7 cellular contexts compared by ENCODE assay signal in the genomic region with DNA sequence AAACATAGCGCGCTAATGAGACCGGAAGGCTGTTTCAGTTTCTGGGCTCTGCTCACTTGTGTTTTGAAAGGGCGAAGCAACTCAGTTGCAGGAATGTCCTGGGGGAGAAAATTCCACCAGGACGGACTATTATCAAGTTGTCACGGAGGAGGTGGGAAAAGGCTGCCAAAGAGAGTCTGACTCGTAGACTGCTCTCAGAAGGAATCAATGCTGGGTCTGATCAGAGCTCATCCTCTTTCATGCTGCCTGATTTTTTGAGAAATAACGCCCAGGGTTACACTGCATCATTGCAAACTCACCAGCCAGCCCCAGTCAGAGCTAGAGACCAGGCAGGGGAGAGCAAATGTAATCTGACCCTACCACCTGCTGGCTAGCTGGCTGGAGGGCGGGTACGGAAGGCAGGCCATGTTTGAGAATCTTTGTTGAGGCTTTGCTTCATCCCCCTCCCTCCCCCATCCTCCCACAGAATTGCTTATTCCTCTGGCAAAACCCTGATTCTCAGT. TPM values are rescaled to one million over a fixed set of nuclear protein-coding genes. Genes with fewer than 3 reads are reported as not detected.
DNase-seq lines count a peak whose midpoint lies in the region; ATAC-seq and TF ChIP-seq lines count a peak whose summit lies in the region.

No MANE protein-coding gene starts in this region.

- no peak overlapping the region for H3K27ac ChIP-seq in SK-N-SH (ENCODE audit: low read depth in 2 of 2, low read length in 1 of 2)
- peak overlapping the region in 1 of 2 donors; percentile 4 for H3K27ac ChIP-seq in thoracic aorta
- H3K27ac ChIP-seq in CD8-positive, alpha-beta memory T cell (ENCODE audit: low read depth, low read length) = no peak overlapping the region

- POLR2A ChIA-PET in SK-N-SH (lab: Yijun Ruan, JAX) = no interaction called here
- POLR2A ChIA-PET in CD8-positive, alpha-beta memory T cell (lab: Charles Lee) = no interaction called here

- H3K4me3 Mint-ChIP-seq in CD8-positive, alpha-beta memory T cell = no peak overlapping the region
- H3K4me3 Mint-ChIP-seq in stimulated activated effector memory CD8-positive, alpha-beta T cell treated with anti-CD3 and anti-CD28 coated beads, Interleukin-12 subunit alpha, Interleukin-12 subunit beta, amount 100 ng/mL, for 72 hours = no peak overlapping the region

- ATAC-seq in thoracic aorta (ENCODE audit: insufficient number of reproducible peaks, low FRiP score, low read depth) (no peak), HG02852 (IDR thresholded peaks at IDR 0.05; ENCODE audit: unreplicated experiment) (no peak)
- ATAC-seq in stimulated activated effector memory CD8-positive, alpha-beta T cell treated with anti-CD3 and anti-CD28 coated beads, Interleukin-12 subunit alpha, Interleukin-12 subunit beta, amount 100 ng/mL, for 72 hours = no peak

- TF ChIP-seq CTCF in LNCaP clone FGC (IDR thresholded peaks at IDR 0.05; ENCODE audit: control insufficient read depth, extremely low read depth, insufficient read depth) = peak; percentile 20; the same call in 1 of the 2 replicates
- no peak for TF ChIP-seq CTCF in SK-N-SH (IDR thresholded peaks at IDR 0.05)
- TF ChIP-seq CTCF in thoracic aorta (IDR thresholded peaks at IDR 0.05) = no peak

- H3K9me3 ChIP-seq in SK-N-SH (no peaks in the 10 kb centered on the region), iPS-15b (ENCODE audit: control insufficient read depth, insufficient read depth, low read length) (no peaks in the 10 kb centered on the region), thoracic aorta (no peaks in the 10 kb centered on the region)
- no peaks in the 10 kb centered on the region for H3K9me3 ChIP-seq in CD8-positive, alpha-beta memory T cell (ENCODE audit: low read length)

- H3K9me3 Mint-ChIP-seq in CD8-positive, alpha-beta memory T cell = no peaks in the 10 kb centered on the region
- no peaks in the 10 kb centered on the region for H3K9me3 Mint-ChIP-seq in stimulated activated effector memory CD8-positive, alpha-beta T cell treated with anti-CD3 and anti-CD28 coated beads, Interleukin-12 subunit alpha, Interleukin-12 subunit beta, amount 100 ng/mL, for 72 hours

- H3K4me1 Mint-ChIP-seq in CD8-positive, alpha-beta memory T cell = no peaks in the 10 kb centered on the region
- no peaks in the 10 kb centered on the region for H3K4me1 Mint-ChIP-seq in stimulated activated effector memory CD8-positive, alpha-beta T cell treated with anti-CD3 and anti-CD28 coated beads, Interleukin-12 subunit alpha, Interleukin-12 subunit beta, amount 100 ng/mL, for 72 hours

- H3K27ac Mint-ChIP-seq in CD8-positive, alpha-beta memory T cell = no peak overlapping the region
- H3K27ac Mint-ChIP-seq in stimulated activated effector memory CD8-positive, alpha-beta T cell treated with anti-CD3 and anti-CD28 coated beads, Interleukin-12 subunit alpha, Interleukin-12 subunit beta, amount 100 ng/mL, for 72 hours = no peak overlapping the region

- peak; percentile 10; the same call in 1 of the 2 replicates for TF ChIP-seq RAD21 in SK-N-SH (IDR thresholded peaks at IDR 0.05; ENCODE audit: low read length)

- no peaks in the 10 kb centered on the region for H3K27me3 ChIP-seq in SK-N-SH (ENCODE audit: insufficient read depth)
- no peaks in the 10 kb centered on the region for H3K27me3 ChIP-seq in iPS-15b (ENCODE audit: control insufficient read depth, insufficient read depth, low read length)
- H3K27me3 ChIP-seq in thoracic aorta (replicated peaks; ENCODE audit: insufficient read depth) = no peaks in the 10 kb centered on the region
- H3K27me3 ChIP-seq in CD8-positive, alpha-beta memory T cell (ENCODE audit: insufficient read depth, low read length, poor library complexity, severe bottlenecking) = no peaks in the 10 kb centered on the region

- no peak for TF ChIP-seq EP300 in SK-N-SH (IDR thresholded peaks at IDR 0.05; ENCODE audit: borderline replicate concordance in 1 of 2, low read depth in 1 of 2, low read length in 1 of 2)

- no peaks in the 10 kb centered on the region for H3F3A ChIP-seq in SK-N-SH (replicated peaks; ENCODE audit: insufficient read depth)

- peaks cover 2 to 4% of the 10 kb centered on the region in 2 donors for H3K27me3 Mint-ChIP-seq in CD8-positive, alpha-beta memory T cell

- no peaks in the 10 kb centered on the region for H3K36me3 ChIP-seq in SK-N-SH (replicated peaks in 1 of 2; ENCODE audit: control insufficient read depth in 1 of 2, insufficient read depth in 2 of 2, low read length in 1 of 2)
- no peaks in the 10 kb centered on the region for H3K36me3 ChIP-seq in iPS-15b (ENCODE audit: control insufficient read depth, insufficient read depth, low read length)
- H3K36me3 ChIP-seq in thoracic aorta = no peaks in the 10 kb centered on the region
- no peaks in the 10 kb centered on the region for H3K36me3 ChIP-seq in CD8-positive, alpha-beta memory T cell (ENCODE audit: insufficient read depth, low read length)

- H3K4me3 ChIP-seq in LNCaP clone FGC (ENCODE audit: low read depth, low read length) (no peak overlapping the region), SK-N-SH (ENCODE audit: low read depth in 2 of 2, low read length in 1 of 2) (no peak overlapping the region), iPS-15b (ENCODE audit: low read depth, low read length) (peak overlapping the region; percentile 34), thoracic aorta (peak overlapping the region; percentile 33)
- H3K4me3 ChIP-seq in CD8-positive, alpha-beta memory T cell (ENCODE audit: low read length) = no peak overlapping the region

- H3K36me3 Mint-ChIP-seq in CD8-positive, alpha-beta memory T cell = no peaks in the 10 kb centered on the region
- no peaks in the 10 kb centered on the region for H3K36me3 Mint-ChIP-seq in stimulated activated effector memory CD8-positive, alpha-beta T cell treated with anti-CD3 and anti-CD28 coated beads, Interleukin-12 subunit alpha, Interleukin-12 subunit beta, amount 100 ng/mL, for 72 hours

- no peak overlapping the region for H3K4me2 ChIP-seq in SK-N-SH

- no peaks in the 10 kb centered on the region for H3K79me2 ChIP-seq in SK-N-SH (ENCODE audit: insufficient read depth)

- CTCF ChIA-PET in SK-N-SH (lab: Yijun Ruan, JAX) = no interaction called here
- CTCF ChIA-PET in CD8-positive, alpha-beta memory T cell (lab: Charles Lee) = no interaction called here

- 69% methylated on average over 10 of the region's 10 CpGs for WGBS in SK-N-SH (ENCODE audit: low lambda C conversion rate)

- DNase-seq in LNCaP clone FGC (ENCODE audit: low read depth) = no peak
- peak; percentile 9 for DNase-seq in SK-N-SH
- no peak for DNase-seq in thoracic aorta (ENCODE audit: low spot score)
- no peak for DNase-seq in CD8-positive, alpha-beta memory T cell
- no peak for DNase-seq in stimulated activated effector memory CD8-positive, alpha-beta T cell treated with anti-CD3 and anti-CD28 coated beads, Interleukin-12 subunit alpha, Interleukin-12 subunit beta, amount 100 ng/mL, for 72 hours (ENCODE audit: low spot score in 2 of 2)

- H3K9me2 ChIP-seq in SK-N-SH = no peaks in the 10 kb centered on the region

- peaks cover 0 to 8% of the 10 kb centered on the region in 2 experiments; a peak in 1 of 4 replicates for H3K4me1 ChIP-seq in SK-N-SH (ENCODE audit: control insufficient read depth in 1 of 2, insufficient read depth in 2 of 2, low read depth in 1 of 2, low read length in 1 of 2)
- H3K4me1 ChIP-seq in iPS-15b (ENCODE audit: control insufficient read depth, insufficient read depth, low read length) = peaks cover 8% of the 10 kb centered on the region
- H3K4me1 ChIP-seq in thoracic aorta (ENCODE audit: control insufficient read depth in 1 of 2, low read depth in 2 of 2) = peaks cover 0 to 11% of the 10 kb centered on the region in 2 donors
- H3K4me1 ChIP-seq in CD8-positive, alpha-beta memory T cell (ENCODE audit: insufficient read depth, low read length) = no peaks in the 10 kb centered on the region

- H3K9ac ChIP-seq in SK-N-SH (no peak overlapping the region), iPS-15b (ENCODE audit: low read depth, low read length) (no peak overlapping the region)

- no peaks in the 10 kb centered on the region for H4K20me1 ChIP-seq in SK-N-SH (ENCODE audit: insufficient read depth)

- no peak overlapping the region for H2AFZ ChIP-seq in SK-N-SH (ENCODE audit: low read depth)

TF ChIP-seq in SK-N-SH, 30 proteins besides CTCF, POLR2A, EP300 and RAD21 (continues in another document):
- TF ChIP-seq, protein P1, sequence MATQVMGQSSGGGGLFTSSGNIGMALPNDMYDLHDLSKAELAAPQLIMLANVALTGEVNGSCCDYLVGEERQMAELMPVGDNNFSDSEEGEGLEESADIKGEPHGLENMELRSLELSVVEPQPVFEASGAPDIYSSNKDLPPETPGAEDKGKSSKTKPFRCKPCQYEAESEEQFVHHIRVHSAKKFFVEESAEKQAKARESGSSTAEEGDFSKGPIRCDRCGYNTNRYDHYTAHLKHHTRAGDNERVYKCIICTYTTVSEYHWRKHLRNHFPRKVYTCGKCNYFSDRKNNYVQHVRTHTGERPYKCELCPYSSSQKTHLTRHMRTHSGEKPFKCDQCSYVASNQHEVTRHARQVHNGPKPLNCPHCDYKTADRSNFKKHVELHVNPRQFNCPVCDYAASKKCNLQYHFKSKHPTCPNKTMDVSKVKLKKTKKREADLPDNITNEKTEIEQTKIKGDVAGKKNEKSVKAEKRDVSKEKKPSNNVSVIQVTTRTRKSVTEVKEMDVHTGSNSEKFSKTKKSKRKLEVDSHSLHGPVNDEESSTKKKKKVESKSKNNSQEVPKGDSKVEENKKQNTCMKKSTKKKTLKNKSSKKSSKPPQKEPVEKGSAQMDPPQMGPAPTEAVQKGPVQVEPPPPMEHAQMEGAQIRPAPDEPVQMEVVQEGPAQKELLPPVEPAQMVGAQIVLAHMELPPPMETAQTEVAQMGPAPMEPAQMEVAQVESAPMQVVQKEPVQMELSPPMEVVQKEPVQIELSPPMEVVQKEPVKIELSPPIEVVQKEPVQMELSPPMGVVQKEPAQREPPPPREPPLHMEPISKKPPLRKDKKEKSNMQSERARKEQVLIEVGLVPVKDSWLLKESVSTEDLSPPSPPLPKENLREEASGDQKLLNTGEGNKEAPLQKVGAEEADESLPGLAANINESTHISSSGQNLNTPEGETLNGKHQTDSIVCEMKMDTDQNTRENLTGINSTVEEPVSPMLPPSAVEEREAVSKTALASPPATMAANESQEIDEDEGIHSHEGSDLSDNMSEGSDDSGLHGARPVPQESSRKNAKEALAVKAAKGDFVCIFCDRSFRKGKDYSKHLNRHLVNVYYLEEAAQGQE (IDR thresholded peaks at IDR 0.05; ENCODE audit: low read depth, low read length) = no peak
- TF ChIP-seq FOXM1 (IDR thresholded peaks at IDR 0.05; ENCODE audit: low read depth) = no peak

RNA-seq across cellular contexts. Expression of a gene that starts 36.4 kb away (rescaled TPM):
- 8.2 and 9.9 TPM in 2 replicates for polyA plus RNA-seq in SK-N-SH (2012; rRNA removed)
- 7.9 and 11.1 TPM in 2 replicates for polyA plus RNA-seq in SK-N-SH (2012; cell fraction: cytosol; rRNA removed)
- 8.4 and 10.5 TPM in 2 replicates for polyA plus RNA-seq in SK-N-SH (2012; cell fraction: nucleus; rRNA removed)
- total RNA-seq in thoracic aorta = 10 to 100 TPM; 11.0 to 18.6 TPM
- 10 to 100 TPM; 19.2 to 23.9 TPM for total RNA-seq in CD8-positive, alpha-beta memory T cell
- polyA plus RNA-seq in CD8-positive, alpha-beta memory T cell = 4.4 TPM

Comparison
In these comparisons a context has a peak if more than half of its experiments do, and no peak if none do; other contexts are left out.
1. H3K4me3 ChIP-seq: peak in iPS-15b (single experiment) and thoracic aorta (single experiment); none in LNCaP clone FGC (single experiment), SK-N-SH (0 of 2) and CD8-positive, alpha-beta memory T cell (single experiment).